Comparison of ENCODE assay signal across 36 cellular contexts in genomic region chr11:37643968-37644367, GRCh38.
"Had no signal": no experiment of that assay in that cellular context is flagged by ENCODE, and none has a peak within 500 bp of the region (broad histone marks: within the 10 kb centered on the region; RNA-seq: fewer than 3 reads in every experiment).

No MANE protein-coding gene starts in this region.

- H3K4me3 Mint-ChIP-seq: activated B cell treated with CpG ODN at 0.5 μM for 24 hours; activated CD4-positive, alpha-beta memory T cell treated with anti-CD3 and anti-CD28 coated beads for 36 hours; activated CD4-positive, alpha-beta T cell treated with anti-CD3 and anti-CD28 coated beads, Interleukin-2, amount 10 ng/mL, durations not matched to agents 24 days and 14 days; activated CD8-positive, alpha-beta memory T cell treated with anti-CD3 and anti-CD28 coated beads, Interleukin-2, amount 10 ng/mL, durations not matched to agents 7 days and 5 days; activated CD8-positive, alpha-beta T cell treated with anti-CD3 and anti-CD28 coated beads for 36 hours; activated naive CD4-positive, alpha-beta T cell treated with anti-CD3 and anti-CD28 coated beads, Interleukin-2, amount 10 ng/mL, durations not matched to agents 7 days and 5 days; activated naive CD4-positive, alpha-beta T cell treated with anti-CD3 and anti-CD28 coated beads, Interleukin-2, amount 50 U/mL, for 24 hours; activated naive CD8-positive, alpha-beta T cell; activated naive CD8-positive, alpha-beta T cell treated with anti-CD3 and anti-CD28 coated beads, Interleukin-2, amount 10 ng/mL, durations not matched to agents 7 days and 5 days; activated naive CD8-positive, alpha-beta T cell treated with anti-CD3 and anti-CD28 coated beads, Interleukin-2, amount 50 U/mL, for 24 hours; activated T-cell treated with anti-CD3 and anti-CD28 coated beads, Interleukin-2, amount 50 U/mL, for 24 hours; brain; central memory CD8-positive, alpha-beta T cell; T-helper 1 cell treated with Interleukin-12 subunit alpha and Interleukin-12 subunit beta and Interleukin-4 antibody, amounts not matched to agents 30 μg/mL and 1 μg/mL, for 36 hours; T-helper 2 cell treated with Interferon-gamma antibody and Interleukin-4, amounts not matched to agents 5 μg/mL and 100 μg/mL, for 36 hours had no signal

- H3K27ac Mint-ChIP-seq: activated B cell treated with CpG ODN at 0.5 μM for 24 hours; activated CD4-positive, alpha-beta memory T cell treated with anti-CD3 and anti-CD28 coated beads for 36 hours; activated CD4-positive, alpha-beta T cell treated with anti-CD3 and anti-CD28 coated beads, Interleukin-2, amount 10 ng/mL, durations not matched to agents 24 days and 14 days; activated CD8-positive, alpha-beta memory T cell treated with anti-CD3 and anti-CD28 coated beads, Interleukin-2, amount 10 ng/mL, durations not matched to agents 7 days and 5 days; activated CD8-positive, alpha-beta T cell treated with anti-CD3 and anti-CD28 coated beads for 36 hours; activated naive CD4-positive, alpha-beta T cell treated with anti-CD3 and anti-CD28 coated beads, Interleukin-2, amount 10 ng/mL, durations not matched to agents 7 days and 5 days; activated naive CD4-positive, alpha-beta T cell treated with anti-CD3 and anti-CD28 coated beads, Interleukin-2, amount 50 U/mL, for 24 hours; activated naive CD8-positive, alpha-beta T cell; activated naive CD8-positive, alpha-beta T cell treated with anti-CD3 and anti-CD28 coated beads, Interleukin-2, amount 10 ng/mL, durations not matched to agents 7 days and 5 days; activated naive CD8-positive, alpha-beta T cell treated with anti-CD3 and anti-CD28 coated beads, Interleukin-2, amount 50 U/mL, for 24 hours; activated T-cell treated with anti-CD3 and anti-CD28 coated beads, Interleukin-2, amount 50 U/mL, for 24 hours; activated T-helper 2 cell treated with anti-CD3 and anti-CD28 coated beads, Interferon-gamma antibody, Interleukin-2, Interleukin-4, amounts not matched to agents 10 μg/mL and 5 μg/mL and 100 μg/mL, durations not matched to agents 14 hours and 24 hours and 36 hours; brain; T-helper 1 cell treated with Interleukin-12 subunit alpha and Interleukin-12 subunit beta and Interleukin-4 antibody, amounts not matched to agents 30 μg/mL and 1 μg/mL, for 36 hours; T-helper 2 cell treated with Interferon-gamma antibody and Interleukin-4, amounts not matched to agents 5 μg/mL and 100 μg/mL, for 36 hours had no signal

- H3K27ac ChIP-seq: ascending aorta, cardiac muscle cell, VCaP had no signal

- H3K36me3 Mint-ChIP-seq: activated CD4-positive, alpha-beta memory T cell treated with anti-CD3 and anti-CD28 coated beads for 36 hours; activated CD8-positive, alpha-beta memory T cell treated with anti-CD3 and anti-CD28 coated beads, Interleukin-2, amount 10 ng/mL, durations not matched to agents 7 days and 5 days; activated naive CD4-positive, alpha-beta T cell treated with anti-CD3 and anti-CD28 coated beads, Interleukin-2, amount 10 ng/mL, durations not matched to agents 7 days and 5 days; activated naive CD4-positive, alpha-beta T cell treated with anti-CD3 and anti-CD28 coated beads, Interleukin-2, amount 50 U/mL, for 24 hours; activated naive CD8-positive, alpha-beta T cell; activated naive CD8-positive, alpha-beta T cell treated with anti-CD3 and anti-CD28 coated beads, Interleukin-2, amount 10 ng/mL, durations not matched to agents 7 days and 5 days; brain had no signal

- ATAC-seq: activated CD8-positive, alpha-beta memory T cell treated with anti-CD3 and anti-CD28 coated beads, Interleukin-2, amount 10 ng/mL, durations not matched to agents 7 days and 5 days; activated CD8-positive, alpha-beta T cell treated with anti-CD3 and anti-CD28 coated beads for 36 hours; activated naive CD8-positive, alpha-beta T cell treated with anti-CD3 and anti-CD28 coated beads, Interleukin-2, amount 50 U/mL, for 24 hours had no signal

- H3K36me3 ChIP-seq: ascending aorta, cardiac muscle cell had no signal

- H3K27me3 ChIP-seq: ascending aorta, cardiac muscle cell had no signal

- H3K27me3 Mint-ChIP-seq: activated B cell treated with CpG ODN at 0.5 μM for 24 hours; activated CD4-positive, alpha-beta memory T cell treated with anti-CD3 and anti-CD28 coated beads for 36 hours; activated CD4-positive, alpha-beta T cell treated with anti-CD3 and anti-CD28 coated beads, Interleukin-2, amount 10 ng/mL, durations not matched to agents 24 days and 14 days; activated CD8-positive, alpha-beta memory T cell treated with anti-CD3 and anti-CD28 coated beads, Interleukin-2, amount 10 ng/mL, durations not matched to agents 7 days and 5 days; activated CD8-positive, alpha-beta T cell treated with anti-CD3 and anti-CD28 coated beads for 36 hours; activated naive CD4-positive, alpha-beta T cell treated with anti-CD3 and anti-CD28 coated beads, Interleukin-2, amount 10 ng/mL, durations not matched to agents 7 days and 5 days; activated naive CD4-positive, alpha-beta T cell treated with anti-CD3 and anti-CD28 coated beads, Interleukin-2, amount 50 U/mL, for 24 hours; activated naive CD8-positive, alpha-beta T cell; activated naive CD8-positive, alpha-beta T cell treated with anti-CD3 and anti-CD28 coated beads, Interleukin-2, amount 10 ng/mL, durations not matched to agents 7 days and 5 days; activated naive CD8-positive, alpha-beta T cell treated with anti-CD3 and anti-CD28 coated beads, Interleukin-2, amount 50 U/mL, for 24 hours; activated T-cell treated with anti-CD3 and anti-CD28 coated beads, Interleukin-2, amount 50 U/mL, for 24 hours; brain; central memory CD8-positive, alpha-beta T cell had no signal

- H3K4me1 Mint-ChIP-seq: activated B cell treated with CpG ODN at 0.5 μM for 24 hours; activated CD4-positive, alpha-beta T cell treated with anti-CD3 and anti-CD28 coated beads, Interleukin-2, amount 10 ng/mL, durations not matched to agents 24 days and 14 days; activated CD8-positive, alpha-beta memory T cell treated with anti-CD3 and anti-CD28 coated beads, Interleukin-2, amount 10 ng/mL, durations not matched to agents 7 days and 5 days; activated naive CD4-positive, alpha-beta T cell treated with anti-CD3 and anti-CD28 coated beads, Interleukin-2, amount 10 ng/mL, durations not matched to agents 7 days and 5 days; activated naive CD4-positive, alpha-beta T cell treated with anti-CD3 and anti-CD28 coated beads, Interleukin-2, amount 50 U/mL, for 24 hours; activated naive CD8-positive, alpha-beta T cell treated with anti-CD3 and anti-CD28 coated beads, Interleukin-2, amount 10 ng/mL, durations not matched to agents 7 days and 5 days; activated naive CD8-positive, alpha-beta T cell treated with anti-CD3 and anti-CD28 coated beads, Interleukin-2, amount 50 U/mL, for 24 hours; brain; central memory CD8-positive, alpha-beta T cell had no signal

- H3K4me3 ChIP-seq: ascending aorta, cardiac muscle cell had no signal

- H3K4me1 ChIP-seq: ascending aorta had no signal

- DNase-seq: activated B cell treated with CpG ODN at 0.5 μM for 24 hours; activated CD4-positive, alpha-beta memory T cell treated with anti-CD3 and anti-CD28 coated beads for 36 hours; activated CD4-positive, alpha-beta T cell treated with anti-CD3 and anti-CD28 coated beads for 4 hours; activated CD4-positive, alpha-beta T cell treated with anti-CD3 and anti-CD28 coated beads, Interleukin-2, amount 10 ng/mL, durations not matched to agents 24 days and 14 days; activated CD4-positive, alpha-beta T cell treated with anti-CD3 and anti-CD28 coated beads, Interleukin-2, amount 50 U/mL, for 1 hour; activated CD4-positive, alpha-beta T cell treated with anti-CD3 and anti-CD28 coated beads, Interleukin-2, amount 50 U/mL, for 4 hours; activated CD4-positive, CD25-positive, alpha-beta regulatory T cell treated with anti-CD3 and anti-CD28 coated beads, Interleukin-2, amount 50 U/mL, for 72 hours; activated CD8-positive, alpha-beta memory T cell treated with anti-CD3 and anti-CD28 coated beads for 24 hours; activated CD8-positive, alpha-beta memory T cell treated with anti-CD3 and anti-CD28 coated beads, Interleukin-2, amount 10 ng/mL, durations not matched to agents 7 days and 5 days; activated CD8-positive, alpha-beta memory T cell treated with anti-CD3 and anti-CD28 coated beads, Interleukin-2, amount 50 U/mL, for 48 hours; activated CD8-positive, alpha-beta T cell treated with anti-CD3 and anti-CD28 coated beads for 36 hours; activated effector memory CD4-positive, alpha-beta T cell treated with Interleukin-2 at 50 U/mL for 16 hours; activated gamma-delta T cell; activated naive CD4-positive, alpha-beta T cell treated with anti-CD3 and anti-CD28 coated beads, Interleukin-2, amount 10 ng/mL, durations not matched to agents 7 days and 5 days; activated naive CD4-positive, alpha-beta T cell treated with Interleukin-2 at 50 U/mL for 16 hours; activated naive CD8-positive, alpha-beta T cell treated with anti-CD3 and anti-CD28 coated beads, Interleukin-2, amount 10 ng/mL, durations not matched to agents 7 days and 5 days; activated naive CD8-positive, alpha-beta T cell treated with anti-CD3 and anti-CD28 coated beads, Interleukin-2, amount 50 U/mL, for 24 hours; activated T-cell treated with anti-CD3 and anti-CD28 coated beads, Interleukin-2, amount 50 U/mL, for 24 hours; activated T-cell treated with anti-CD3 and anti-CD28 coated beads, Interleukin-2, amount 50 U/mL, for 48 hours; amygdala; anterior cingulate cortex; caudate nucleus; cerebellar nuclear complex; T-helper 1 cell; T-helper 2 cell; T-helper 9 cell had no signal

- H3K9me3 Mint-ChIP-seq: activated B cell treated with CpG ODN at 0.5 μM for 24 hours; activated CD4-positive, alpha-beta T cell treated with anti-CD3 and anti-CD28 coated beads, Interleukin-2, amount 10 ng/mL, durations not matched to agents 24 days and 14 days had no signal

- H3K9me3 ChIP-seq: ascending aorta had no signal
